Comparison of ENCODE assay signal across 1 cellular context in the genomic region with DNA sequence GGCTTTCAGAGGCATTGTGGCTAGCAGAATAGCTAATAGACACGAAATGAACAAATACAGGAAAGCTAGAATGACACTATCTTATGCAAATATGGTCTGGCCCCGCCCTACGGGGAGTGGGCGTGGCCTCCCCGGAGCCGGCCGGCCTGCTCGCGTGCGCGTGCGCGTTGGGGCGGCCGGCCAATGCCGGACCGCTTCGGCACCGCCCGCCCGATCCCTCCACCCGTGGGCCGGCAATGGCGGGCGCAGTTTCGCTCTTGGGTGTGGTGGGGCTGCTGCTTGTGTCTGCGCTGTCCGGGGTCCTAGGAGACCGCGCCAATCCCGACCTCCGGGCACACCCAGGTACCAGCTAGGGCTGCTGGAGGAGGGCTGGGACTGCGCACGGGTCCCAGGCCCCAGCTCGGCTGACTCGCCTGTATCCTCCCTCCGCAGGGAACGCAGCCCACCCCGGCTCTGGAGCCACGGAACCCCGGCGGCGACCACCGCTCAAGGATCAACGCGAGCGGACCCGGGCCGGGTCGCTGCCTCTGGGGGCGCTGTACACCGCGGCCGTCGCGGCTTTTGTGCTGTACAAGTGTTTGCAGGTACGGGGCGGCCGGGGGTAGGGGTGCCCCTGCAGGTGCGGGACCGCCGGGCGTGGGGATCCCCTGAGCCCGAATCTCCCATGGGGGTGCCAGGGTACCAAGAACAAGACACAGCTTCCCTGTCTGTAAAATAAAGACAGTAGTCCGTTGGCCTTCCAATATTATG.
TF ChIP-seq lines count a peak whose summit lies in the region.

A gene with protein sequence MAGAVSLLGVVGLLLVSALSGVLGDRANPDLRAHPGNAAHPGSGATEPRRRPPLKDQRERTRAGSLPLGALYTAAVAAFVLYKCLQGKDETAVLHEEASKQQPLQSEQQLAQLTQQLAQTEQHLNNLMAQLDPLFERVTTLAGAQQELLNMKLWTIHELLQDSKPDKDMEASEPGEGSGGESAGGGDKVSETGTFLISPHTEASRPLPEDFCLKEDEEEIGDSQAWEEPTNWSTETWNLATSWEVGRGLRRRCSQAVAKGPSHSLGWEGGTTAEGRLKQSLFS (plus strand): TSS at position 149 of the 750 bp plus-strand sequence. CDS start 88 bp downstream, at position 237.

TF ChIP-seq in HEK293, 187 proteins besides CTCF, POLR2A, EP300 and RAD21 (continued from another document and continues in another):
- TF ChIP-seq, protein P1, sequence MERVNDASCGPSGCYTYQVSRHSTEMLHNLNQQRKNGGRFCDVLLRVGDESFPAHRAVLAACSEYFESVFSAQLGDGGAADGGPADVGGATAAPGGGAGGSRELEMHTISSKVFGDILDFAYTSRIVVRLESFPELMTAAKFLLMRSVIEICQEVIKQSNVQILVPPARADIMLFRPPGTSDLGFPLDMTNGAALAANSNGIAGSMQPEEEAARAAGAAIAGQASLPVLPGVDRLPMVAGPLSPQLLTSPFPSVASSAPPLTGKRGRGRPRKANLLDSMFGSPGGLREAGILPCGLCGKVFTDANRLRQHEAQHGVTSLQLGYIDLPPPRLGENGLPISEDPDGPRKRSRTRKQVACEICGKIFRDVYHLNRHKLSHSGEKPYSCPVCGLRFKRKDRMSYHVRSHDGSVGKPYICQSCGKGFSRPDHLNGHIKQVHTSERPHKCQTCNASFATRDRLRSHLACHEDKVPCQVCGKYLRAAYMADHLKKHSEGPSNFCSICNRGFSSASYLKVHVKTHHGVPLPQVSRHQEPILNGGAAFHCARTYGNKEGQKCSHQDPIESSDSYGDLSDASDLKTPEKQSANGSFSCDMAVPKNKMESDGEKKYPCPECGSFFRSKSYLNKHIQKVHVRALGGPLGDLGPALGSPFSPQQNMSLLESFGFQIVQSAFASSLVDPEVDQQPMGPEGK (tag by site-specific recombination; IDR thresholded peaks at IDR 0.05), result peak; percentile 78
- TF ChIP-seq, protein P2, sequence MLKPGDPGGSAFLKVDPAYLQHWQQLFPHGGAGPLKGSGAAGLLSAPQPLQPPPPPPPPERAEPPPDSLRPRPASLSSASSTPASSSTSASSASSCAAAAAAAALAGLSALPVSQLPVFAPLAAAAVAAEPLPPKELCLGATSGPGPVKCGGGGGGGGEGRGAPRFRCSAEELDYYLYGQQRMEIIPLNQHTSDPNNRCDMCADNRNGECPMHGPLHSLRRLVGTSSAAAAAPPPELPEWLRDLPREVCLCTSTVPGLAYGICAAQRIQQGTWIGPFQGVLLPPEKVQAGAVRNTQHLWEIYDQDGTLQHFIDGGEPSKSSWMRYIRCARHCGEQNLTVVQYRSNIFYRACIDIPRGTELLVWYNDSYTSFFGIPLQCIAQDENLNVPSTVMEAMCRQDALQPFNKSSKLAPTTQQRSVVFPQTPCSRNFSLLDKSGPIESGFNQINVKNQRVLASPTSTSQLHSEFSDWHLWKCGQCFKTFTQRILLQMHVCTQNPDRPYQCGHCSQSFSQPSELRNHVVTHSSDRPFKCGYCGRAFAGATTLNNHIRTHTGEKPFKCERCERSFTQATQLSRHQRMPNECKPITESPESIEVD (tag by site-specific recombination; IDR thresholded peaks at IDR 0.05), result no peak
- TF ChIP-seq, protein P3, sequence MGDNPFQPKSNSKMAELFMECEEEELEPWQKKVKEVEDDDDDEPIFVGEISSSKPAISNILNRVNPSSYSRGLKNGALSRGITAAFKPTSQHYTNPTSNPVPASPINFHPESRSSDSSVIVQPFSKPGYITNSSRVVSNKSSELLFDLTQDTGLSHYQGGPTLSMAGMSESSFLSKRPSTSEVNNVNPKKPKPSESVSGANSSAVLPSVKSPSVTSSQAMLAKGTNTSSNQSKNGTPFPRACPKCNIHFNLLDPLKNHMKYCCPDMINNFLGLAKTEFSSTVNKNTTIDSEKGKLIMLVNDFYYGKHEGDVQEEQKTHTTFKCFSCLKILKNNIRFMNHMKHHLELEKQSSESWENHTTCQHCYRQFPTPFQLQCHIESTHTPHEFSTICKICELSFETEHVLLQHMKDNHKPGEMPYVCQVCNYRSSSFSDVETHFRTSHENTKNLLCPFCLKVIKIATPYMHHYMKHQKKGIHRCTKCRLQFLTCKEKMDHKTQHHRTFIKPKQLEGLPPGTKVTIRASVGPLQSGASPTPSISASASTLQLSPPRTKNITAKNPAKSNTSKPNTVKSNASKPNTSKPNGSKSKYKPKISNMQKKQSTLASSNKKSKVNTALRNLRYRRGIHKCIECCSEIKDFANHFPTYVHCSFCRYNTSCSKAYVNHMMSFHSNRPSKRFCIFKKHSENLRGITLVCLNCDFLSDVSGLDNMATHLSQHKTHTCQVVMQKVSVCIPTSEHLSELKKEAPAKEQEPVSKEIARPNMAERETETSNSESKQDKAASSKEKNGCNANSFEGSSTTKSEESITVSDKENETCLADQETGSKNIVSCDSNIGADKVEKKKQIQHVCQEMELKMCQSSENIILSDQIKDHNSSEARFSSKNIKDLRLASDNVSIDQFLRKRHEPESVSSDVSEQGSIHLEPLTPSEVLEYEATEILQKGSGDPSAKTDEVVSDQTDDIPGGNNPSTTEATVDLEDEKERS (tag by site-specific recombination; IDR thresholded peaks at IDR 0.05), result no peak
- TF ChIP-seq ZNF626 (tag by site-specific recombination; IDR thresholded peaks at IDR 0.05) (no peak), ZNF140 (tag by site-specific recombination; IDR thresholded peaks at IDR 0.05) (no peak), ZNF830 (tag by site-specific recombination; IDR thresholded peaks at IDR 0.05; ENCODE audit: low read depth) (no peak), OSR2 (tag by site-specific recombination; IDR thresholded peaks at IDR 0.05) (no peak), GLI4 (tag by site-specific recombination; IDR thresholded peaks at IDR 0.05) (no peak), SALL2 (tag by site-specific recombination; IDR thresholded peaks at IDR 0.05; ENCODE audit: borderline replicate concordance) (no peak), MEIS1 (CRISPR knock-in tag; IDR thresholded peaks at IDR 0.05; ENCODE audit: borderline replicate concordance) (no peak), ZNF202 (tag by site-specific recombination; IDR thresholded peaks at IDR 0.05; ENCODE audit: borderline replicate concordance) (no peak), ZNF600 (tag by site-specific recombination; IDR thresholded peaks at IDR 0.05) (peak; percentile 70; the same call in 1 of the 2 replicates), ZNF561 (tag by site-specific recombination; IDR thresholded peaks at IDR 0.05; ENCODE audit: borderline replicate concordance) (no peak; the same call in 1 of the 2 replicates), ZNF292 (tag by site-specific recombination; IDR thresholded peaks at IDR 0.05; ENCODE audit: borderline replicate concordance, low read depth) (no peak), PRDM1 (tag by site-specific recombination; IDR thresholded peaks at IDR 0.05) (no peak), ZNF660 (tag by site-specific recombination; IDR thresholded peaks at IDR 0.05) (peak; percentile 43; the same call in 1 of the 2 replicates), ZBTB7A (tag by site-specific recombination; IDR thresholded peaks at IDR 0.05; ENCODE audit: low read depth) (0 out of 2 replicates have a peak, but pooled peaks have one; percentile 38), ZNF473 (tag by site-specific recombination; IDR thresholded peaks at IDR 0.05) (no peak), ZNF544 (tag by site-specific recombination; IDR thresholded peaks at IDR 0.05) (no peak), TRIM28 (IDR thresholded peaks at IDR 0.05; ENCODE audit: borderline replicate concordance, low read length) (no peak), ZNF416 (tag by site-specific recombination; IDR thresholded peaks at IDR 0.05) (no peak), ZNF16 (tag by site-specific recombination; IDR thresholded peaks at IDR 0.05; ENCODE audit: low read depth) (no peak), ZNF174 (tag by site-specific recombination; IDR thresholded peaks at IDR 0.05) (no peak)
- TF ChIP-seq, protein P4, sequence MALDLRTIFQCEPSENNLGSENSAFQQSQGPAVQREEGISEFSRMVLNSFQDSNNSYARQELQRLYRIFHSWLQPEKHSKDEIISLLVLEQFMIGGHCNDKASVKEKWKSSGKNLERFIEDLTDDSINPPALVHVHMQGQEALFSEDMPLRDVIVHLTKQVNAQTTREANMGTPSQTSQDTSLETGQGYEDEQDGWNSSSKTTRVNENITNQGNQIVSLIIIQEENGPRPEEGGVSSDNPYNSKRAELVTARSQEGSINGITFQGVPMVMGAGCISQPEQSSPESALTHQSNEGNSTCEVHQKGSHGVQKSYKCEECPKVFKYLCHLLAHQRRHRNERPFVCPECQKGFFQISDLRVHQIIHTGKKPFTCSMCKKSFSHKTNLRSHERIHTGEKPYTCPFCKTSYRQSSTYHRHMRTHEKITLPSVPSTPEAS (tag by site-specific recombination; IDR thresholded peaks at IDR 0.05), result no peak
- TF ChIP-seq, protein P5, sequence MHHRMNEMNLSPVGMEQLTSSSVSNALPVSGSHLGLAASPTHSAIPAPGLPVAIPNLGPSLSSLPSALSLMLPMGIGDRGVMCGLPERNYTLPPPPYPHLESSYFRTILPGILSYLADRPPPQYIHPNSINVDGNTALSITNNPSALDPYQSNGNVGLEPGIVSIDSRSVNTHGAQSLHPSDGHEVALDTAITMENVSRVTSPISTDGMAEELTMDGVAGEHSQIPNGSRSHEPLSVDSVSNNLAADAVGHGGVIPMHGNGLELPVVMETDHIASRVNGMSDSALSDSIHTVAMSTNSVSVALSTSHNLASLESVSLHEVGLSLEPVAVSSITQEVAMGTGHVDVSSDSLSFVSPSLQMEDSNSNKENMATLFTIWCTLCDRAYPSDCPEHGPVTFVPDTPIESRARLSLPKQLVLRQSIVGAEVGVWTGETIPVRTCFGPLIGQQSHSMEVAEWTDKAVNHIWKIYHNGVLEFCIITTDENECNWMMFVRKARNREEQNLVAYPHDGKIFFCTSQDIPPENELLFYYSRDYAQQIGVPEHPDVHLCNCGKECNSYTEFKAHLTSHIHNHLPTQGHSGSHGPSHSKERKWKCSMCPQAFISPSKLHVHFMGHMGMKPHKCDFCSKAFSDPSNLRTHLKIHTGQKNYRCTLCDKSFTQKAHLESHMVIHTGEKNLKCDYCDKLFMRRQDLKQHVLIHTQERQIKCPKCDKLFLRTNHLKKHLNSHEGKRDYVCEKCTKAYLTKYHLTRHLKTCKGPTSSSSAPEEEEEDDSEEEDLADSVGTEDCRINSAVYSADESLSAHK (tag by site-specific recombination; IDR thresholded peaks at IDR 0.05), result no peak
- TF ChIP-seq, protein P6, sequence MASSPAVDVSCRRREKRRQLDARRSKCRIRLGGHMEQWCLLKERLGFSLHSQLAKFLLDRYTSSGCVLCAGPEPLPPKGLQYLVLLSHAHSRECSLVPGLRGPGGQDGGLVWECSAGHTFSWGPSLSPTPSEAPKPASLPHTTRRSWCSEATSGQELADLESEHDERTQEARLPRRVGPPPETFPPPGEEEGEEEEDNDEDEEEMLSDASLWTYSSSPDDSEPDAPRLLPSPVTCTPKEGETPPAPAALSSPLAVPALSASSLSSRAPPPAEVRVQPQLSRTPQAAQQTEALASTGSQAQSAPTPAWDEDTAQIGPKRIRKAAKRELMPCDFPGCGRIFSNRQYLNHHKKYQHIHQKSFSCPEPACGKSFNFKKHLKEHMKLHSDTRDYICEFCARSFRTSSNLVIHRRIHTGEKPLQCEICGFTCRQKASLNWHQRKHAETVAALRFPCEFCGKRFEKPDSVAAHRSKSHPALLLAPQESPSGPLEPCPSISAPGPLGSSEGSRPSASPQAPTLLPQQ (tag by site-specific recombination; IDR thresholded peaks at IDR 0.05), result peak; percentile 31; the same call in 1 of the 2 replicates
- TF ChIP-seq, protein P7, sequence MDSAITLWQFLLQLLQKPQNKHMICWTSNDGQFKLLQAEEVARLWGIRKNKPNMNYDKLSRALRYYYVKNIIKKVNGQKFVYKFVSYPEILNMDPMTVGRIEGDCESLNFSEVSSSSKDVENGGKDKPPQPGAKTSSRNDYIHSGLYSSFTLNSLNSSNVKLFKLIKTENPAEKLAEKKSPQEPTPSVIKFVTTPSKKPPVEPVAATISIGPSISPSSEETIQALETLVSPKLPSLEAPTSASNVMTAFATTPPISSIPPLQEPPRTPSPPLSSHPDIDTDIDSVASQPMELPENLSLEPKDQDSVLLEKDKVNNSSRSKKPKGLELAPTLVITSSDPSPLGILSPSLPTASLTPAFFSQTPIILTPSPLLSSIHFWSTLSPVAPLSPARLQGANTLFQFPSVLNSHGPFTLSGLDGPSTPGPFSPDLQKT (IDR thresholded peaks at IDR 0.05; ENCODE audit: borderline replicate concordance, low read depth, low read length), result no peak
- TF ChIP-seq, protein P8, sequence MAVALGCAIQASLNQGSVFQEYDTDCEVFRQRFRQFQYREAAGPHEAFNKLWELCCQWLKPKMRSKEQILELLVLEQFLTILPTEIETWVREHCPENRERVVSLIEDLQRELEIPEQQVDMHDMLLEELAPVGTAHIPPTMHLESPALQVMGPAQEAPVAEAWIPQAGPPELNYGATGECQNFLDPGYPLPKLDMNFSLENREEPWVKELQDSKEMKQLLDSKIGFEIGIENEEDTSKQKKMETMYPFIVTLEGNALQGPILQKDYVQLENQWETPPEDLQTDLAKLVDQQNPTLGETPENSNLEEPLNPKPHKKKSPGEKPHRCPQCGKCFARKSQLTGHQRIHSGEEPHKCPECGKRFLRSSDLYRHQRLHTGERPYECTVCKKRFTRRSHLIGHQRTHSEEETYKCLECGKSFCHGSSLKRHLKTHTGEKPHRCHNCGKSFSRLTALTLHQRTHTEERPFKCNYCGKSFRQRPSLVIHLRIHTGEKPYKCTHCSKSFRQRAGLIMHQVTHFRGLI (tag by site-specific recombination; IDR thresholded peaks at IDR 0.05), result no peak; the same call in 1 of the 2 replicates
- TF ChIP-seq, protein P9, sequence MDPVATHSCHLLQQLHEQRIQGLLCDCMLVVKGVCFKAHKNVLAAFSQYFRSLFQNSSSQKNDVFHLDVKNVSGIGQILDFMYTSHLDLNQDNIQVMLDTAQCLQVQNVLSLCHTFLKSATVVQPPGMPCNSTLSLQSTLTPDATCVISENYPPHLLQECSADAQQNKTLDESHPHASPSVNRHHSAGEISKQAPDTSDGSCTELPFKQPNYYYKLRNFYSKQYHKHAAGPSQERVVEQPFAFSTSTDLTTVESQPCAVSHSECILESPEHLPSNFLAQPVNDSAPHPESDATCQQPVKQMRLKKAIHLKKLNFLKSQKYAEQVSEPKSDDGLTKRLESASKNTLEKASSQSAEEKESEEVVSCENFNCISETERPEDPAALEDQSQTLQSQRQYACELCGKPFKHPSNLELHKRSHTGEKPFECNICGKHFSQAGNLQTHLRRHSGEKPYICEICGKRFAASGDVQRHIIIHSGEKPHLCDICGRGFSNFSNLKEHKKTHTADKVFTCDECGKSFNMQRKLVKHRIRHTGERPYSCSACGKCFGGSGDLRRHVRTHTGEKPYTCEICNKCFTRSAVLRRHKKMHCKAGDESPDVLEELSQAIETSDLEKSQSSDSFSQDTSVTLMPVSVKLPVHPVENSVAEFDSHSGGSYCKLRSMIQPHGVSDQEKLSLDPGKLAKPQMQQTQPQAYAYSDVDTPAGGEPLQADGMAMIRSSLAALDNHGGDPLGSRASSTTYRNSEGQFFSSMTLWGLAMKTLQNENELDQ (tag by site-specific recombination; IDR thresholded peaks at IDR 0.05; ENCODE audit: low read depth), result no peak
- TF ChIP-seq, protein P10, sequence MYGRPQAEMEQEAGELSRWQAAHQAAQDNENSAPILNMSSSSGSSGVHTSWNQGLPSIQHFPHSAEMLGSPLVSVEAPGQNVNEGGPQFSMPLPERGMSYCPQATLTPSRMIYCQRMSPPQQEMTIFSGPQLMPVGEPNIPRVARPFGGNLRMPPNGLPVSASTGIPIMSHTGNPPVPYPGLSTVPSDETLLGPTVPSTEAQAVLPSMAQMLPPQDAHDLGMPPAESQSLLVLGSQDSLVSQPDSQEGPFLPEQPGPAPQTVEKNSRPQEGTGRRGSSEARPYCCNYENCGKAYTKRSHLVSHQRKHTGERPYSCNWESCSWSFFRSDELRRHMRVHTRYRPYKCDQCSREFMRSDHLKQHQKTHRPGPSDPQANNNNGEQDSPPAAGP (tag by site-specific recombination; IDR thresholded peaks at IDR 0.05), result no peak
